In the genomic region with DNA sequence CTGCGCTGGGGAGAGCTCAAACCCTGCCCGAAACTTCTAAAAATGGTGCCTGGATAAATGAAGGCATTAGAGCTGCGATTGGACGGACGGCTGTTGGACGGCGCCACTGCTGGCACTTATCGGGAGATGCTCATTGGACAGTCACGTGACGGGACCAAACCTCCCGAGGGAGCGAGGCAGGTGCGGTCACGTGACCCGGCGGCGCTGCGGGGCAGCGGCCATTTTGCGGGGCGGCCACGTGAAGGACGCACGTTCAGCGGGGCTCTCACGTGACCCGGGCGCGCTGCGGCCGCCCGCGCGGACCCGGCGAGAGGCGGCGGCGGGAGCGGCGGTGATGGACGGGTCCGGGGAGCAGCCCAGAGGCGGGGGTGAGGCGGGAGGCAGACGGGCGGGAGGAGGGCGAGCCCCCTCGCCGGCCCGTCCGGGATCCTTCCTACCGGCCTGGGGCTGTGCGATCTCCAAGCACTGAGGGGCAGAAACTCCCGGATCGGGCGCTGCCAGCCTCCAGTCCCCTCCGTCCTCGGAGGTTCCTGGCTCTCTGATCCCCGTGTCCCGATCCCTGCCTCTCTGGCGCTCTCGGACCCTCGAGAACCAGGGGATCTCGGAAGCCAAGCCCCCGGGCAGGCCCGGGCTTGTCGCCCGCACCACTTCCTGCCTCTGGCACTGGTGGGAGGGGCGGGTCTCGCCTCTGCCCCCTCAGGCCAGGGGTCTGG, we compare ENCODE assay signal across 1 cellular context.
A peak's percentile ranks its signal among the peaks of the same experiment; 100 is the strongest.
TF ChIP-seq lines count a peak whose summit lies in the region.

A gene (plus strand): TSS at position 281 of the 713 bp plus-strand sequence. CDS start 54 bp downstream, at position 335.

TF ChIP-seq in HepG2, 621 proteins besides CTCF, POLR2A, EP300 and RAD21 (continued from another document and continues in another):
- TF ChIP-seq, protein P1, sequence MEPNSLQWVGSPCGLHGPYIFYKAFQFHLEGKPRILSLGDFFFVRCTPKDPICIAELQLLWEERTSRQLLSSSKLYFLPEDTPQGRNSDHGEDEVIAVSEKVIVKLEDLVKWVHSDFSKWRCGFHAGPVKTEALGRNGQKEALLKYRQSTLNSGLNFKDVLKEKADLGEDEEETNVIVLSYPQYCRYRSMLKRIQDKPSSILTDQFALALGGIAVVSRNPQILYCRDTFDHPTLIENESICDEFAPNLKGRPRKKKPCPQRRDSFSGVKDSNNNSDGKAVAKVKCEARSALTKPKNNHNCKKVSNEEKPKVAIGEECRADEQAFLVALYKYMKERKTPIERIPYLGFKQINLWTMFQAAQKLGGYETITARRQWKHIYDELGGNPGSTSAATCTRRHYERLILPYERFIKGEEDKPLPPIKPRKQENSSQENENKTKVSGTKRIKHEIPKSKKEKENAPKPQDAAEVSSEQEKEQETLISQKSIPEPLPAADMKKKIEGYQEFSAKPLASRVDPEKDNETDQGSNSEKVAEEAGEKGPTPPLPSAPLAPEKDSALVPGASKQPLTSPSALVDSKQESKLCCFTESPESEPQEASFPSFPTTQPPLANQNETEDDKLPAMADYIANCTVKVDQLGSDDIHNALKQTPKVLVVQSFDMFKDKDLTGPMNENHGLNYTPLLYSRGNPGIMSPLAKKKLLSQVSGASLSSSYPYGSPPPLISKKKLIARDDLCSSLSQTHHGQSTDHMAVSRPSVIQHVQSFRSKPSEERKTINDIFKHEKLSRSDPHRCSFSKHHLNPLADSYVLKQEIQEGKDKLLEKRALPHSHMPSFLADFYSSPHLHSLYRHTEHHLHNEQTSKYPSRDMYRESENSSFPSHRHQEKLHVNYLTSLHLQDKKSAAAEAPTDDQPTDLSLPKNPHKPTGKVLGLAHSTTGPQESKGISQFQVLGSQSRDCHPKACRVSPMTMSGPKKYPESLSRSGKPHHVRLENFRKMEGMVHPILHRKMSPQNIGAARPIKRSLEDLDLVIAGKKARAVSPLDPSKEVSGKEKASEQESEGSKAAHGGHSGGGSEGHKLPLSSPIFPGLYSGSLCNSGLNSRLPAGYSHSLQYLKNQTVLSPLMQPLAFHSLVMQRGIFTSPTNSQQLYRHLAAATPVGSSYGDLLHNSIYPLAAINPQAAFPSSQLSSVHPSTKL (CRISPR knock-in tag; IDR thresholded peaks at IDR 0.05) = peak; percentile 79
- no peak for TF ChIP-seq ARHGAP35 (CRISPR knock-in tag; IDR thresholded peaks at IDR 0.05; ENCODE audit: borderline replicate concordance)
- no peak for TF ChIP-seq MIER3 (CRISPR knock-in tag; IDR thresholded peaks at IDR 0.05; ENCODE audit: borderline replicate concordance)
- peak; percentile 75 for TF ChIP-seq POLR2G (IDR thresholded peaks at IDR 0.05; ENCODE audit: low read depth, low read length)
- TF ChIP-seq ZNF329 (CRISPR knock-in tag; IDR thresholded peaks at IDR 0.05; ENCODE audit: low read depth) = no peak
- 0 out of 2 replicates have a peak, but pooled peaks have one; percentile 55 for TF ChIP-seq ZNF234 (CRISPR knock-in tag; conservative IDR thresholded peaks at IDR 0.05)
- TF ChIP-seq ZKSCAN5 (CRISPR knock-in tag; IDR thresholded peaks at IDR 0.05) = no peak
- peak; percentile 96 for TF ChIP-seq SAP130 (CRISPR knock-in tag; IDR thresholded peaks at IDR 0.05; ENCODE audit: low read depth)
- TF ChIP-seq ZZZ3 (CRISPR knock-in tag; IDR thresholded peaks at IDR 0.05; ENCODE audit: borderline replicate concordance) = no peak
- no peak for TF ChIP-seq ZNF552 (CRISPR knock-in tag; IDR thresholded peaks at IDR 0.05; ENCODE audit: borderline replicate concordance)
- TF ChIP-seq, protein P2, sequence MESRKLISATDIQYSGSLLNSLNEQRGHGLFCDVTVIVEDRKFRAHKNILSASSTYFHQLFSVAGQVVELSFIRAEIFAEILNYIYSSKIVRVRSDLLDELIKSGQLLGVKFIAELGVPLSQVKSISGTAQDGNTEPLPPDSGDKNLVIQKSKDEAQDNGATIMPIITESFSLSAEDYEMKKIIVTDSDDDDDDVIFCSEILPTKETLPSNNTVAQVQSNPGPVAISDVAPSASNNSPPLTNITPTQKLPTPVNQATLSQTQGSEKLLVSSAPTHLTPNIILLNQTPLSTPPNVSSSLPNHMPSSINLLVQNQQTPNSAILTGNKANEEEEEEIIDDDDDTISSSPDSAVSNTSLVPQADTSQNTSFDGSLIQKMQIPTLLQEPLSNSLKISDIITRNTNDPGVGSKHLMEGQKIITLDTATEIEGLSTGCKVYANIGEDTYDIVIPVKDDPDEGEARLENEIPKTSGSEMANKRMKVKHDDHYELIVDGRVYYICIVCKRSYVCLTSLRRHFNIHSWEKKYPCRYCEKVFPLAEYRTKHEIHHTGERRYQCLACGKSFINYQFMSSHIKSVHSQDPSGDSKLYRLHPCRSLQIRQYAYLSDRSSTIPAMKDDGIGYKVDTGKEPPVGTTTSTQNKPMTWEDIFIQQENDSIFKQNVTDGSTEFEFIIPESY (CRISPR knock-in tag; IDR thresholded peaks at IDR 0.05) = peak; percentile 20; the same call in 1 of the 2 replicates
- TF ChIP-seq ZMYM2 (CRISPR knock-in tag; IDR thresholded peaks at IDR 0.05) = peak; percentile 18; the same call in 1 of the 2 replicates
- TF ChIP-seq, protein P3, sequence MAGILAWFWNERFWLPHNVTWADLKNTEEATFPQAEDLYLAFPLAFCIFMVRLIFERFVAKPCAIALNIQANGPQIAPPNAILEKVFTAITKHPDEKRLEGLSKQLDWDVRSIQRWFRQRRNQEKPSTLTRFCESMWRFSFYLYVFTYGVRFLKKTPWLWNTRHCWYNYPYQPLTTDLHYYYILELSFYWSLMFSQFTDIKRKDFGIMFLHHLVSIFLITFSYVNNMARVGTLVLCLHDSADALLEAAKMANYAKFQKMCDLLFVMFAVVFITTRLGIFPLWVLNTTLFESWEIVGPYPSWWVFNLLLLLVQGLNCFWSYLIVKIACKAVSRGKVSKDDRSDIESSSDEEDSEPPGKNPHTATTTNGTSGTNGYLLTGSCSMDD (CRISPR knock-in tag; IDR thresholded peaks at IDR 0.05) = no peak
- peak; percentile 31; the same call in 1 of the 2 replicates for TF ChIP-seq TOE1 (CRISPR knock-in tag; IDR thresholded peaks at IDR 0.05)
- TF ChIP-seq ATM (IDR thresholded peaks at IDR 0.05; ENCODE audit: borderline replicate concordance) = no peak
- TF ChIP-seq ZNF317 (CRISPR knock-in tag; IDR thresholded peaks at IDR 0.05) = peak; percentile 70
- no peak for TF ChIP-seq ZNF781 (CRISPR knock-in tag; IDR thresholded peaks at IDR 0.05; ENCODE audit: borderline replicate concordance, not compliant biosample characterization)
- TF ChIP-seq, protein P4, sequence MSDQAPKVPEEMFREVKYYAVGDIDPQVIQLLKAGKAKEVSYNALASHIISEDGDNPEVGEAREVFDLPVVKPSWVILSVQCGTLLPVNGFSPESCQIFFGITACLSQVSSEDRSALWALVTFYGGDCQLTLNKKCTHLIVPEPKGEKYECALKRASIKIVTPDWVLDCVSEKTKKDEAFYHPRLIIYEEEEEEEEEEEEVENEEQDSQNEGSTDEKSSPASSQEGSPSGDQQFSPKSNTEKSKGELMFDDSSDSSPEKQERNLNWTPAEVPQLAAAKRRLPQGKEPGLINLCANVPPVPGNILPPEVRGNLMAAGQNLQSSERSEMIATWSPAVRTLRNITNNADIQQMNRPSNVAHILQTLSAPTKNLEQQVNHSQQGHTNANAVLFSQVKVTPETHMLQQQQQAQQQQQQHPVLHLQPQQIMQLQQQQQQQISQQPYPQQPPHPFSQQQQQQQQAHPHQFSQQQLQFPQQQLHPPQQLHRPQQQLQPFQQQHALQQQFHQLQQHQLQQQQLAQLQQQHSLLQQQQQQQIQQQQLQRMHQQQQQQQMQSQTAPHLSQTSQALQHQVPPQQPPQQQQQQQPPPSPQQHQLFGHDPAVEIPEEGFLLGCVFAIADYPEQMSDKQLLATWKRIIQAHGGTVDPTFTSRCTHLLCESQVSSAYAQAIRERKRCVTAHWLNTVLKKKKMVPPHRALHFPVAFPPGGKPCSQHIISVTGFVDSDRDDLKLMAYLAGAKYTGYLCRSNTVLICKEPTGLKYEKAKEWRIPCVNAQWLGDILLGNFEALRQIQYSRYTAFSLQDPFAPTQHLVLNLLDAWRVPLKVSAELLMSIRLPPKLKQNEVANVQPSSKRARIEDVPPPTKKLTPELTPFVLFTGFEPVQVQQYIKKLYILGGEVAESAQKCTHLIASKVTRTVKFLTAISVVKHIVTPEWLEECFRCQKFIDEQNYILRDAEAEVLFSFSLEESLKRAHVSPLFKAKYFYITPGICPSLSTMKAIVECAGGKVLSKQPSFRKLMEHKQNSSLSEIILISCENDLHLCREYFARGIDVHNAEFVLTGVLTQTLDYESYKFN (CRISPR knock-in tag; conservative IDR thresholded peaks at IDR 0.05) = peak; percentile 53
- no peak for TF ChIP-seq GATA4 (IDR thresholded peaks at IDR 0.05; ENCODE audit: borderline replicate concordance, low read depth)
- TF ChIP-seq ZNF468 (CRISPR knock-in tag; IDR thresholded peaks at IDR 0.05) = no peak
- TF ChIP-seq ZNF10 (CRISPR knock-in tag; IDR thresholded peaks at IDR 0.05; ENCODE audit: borderline replicate concordance, low read depth) = no peak
- no peak; the same call in 1 of the 2 replicates for TF ChIP-seq ISX (CRISPR knock-in tag; conservative IDR thresholded peaks at IDR 0.05)
- TF ChIP-seq, protein P5, sequence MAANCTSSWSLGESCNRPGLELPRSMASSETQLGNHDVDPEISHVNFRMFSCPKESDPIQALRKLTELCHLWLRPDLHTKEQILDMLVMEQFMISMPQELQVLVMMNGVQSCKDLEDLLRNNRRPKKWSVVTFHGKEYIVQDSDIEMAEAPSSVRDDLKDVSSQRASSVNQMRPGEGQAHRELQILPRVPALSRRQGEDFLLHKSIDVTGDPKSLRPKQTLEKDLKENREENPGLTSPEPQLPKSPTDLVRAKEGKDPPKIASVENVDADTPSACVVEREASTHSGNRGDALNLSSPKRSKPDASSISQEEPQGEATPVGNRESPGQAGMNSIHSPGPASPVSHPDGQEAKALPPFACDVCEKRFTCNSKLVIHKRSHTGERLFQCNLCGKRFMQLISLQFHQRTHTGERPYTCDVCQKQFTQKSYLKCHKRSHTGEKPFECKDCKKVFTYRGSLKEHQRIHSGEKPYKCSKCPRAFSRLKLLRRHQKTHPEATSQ (CRISPR knock-in tag; IDR thresholded peaks at IDR 0.05; ENCODE audit: borderline replicate concordance) = no peak; the same call in 1 of the 2 replicates
- TF ChIP-seq, protein P6, sequence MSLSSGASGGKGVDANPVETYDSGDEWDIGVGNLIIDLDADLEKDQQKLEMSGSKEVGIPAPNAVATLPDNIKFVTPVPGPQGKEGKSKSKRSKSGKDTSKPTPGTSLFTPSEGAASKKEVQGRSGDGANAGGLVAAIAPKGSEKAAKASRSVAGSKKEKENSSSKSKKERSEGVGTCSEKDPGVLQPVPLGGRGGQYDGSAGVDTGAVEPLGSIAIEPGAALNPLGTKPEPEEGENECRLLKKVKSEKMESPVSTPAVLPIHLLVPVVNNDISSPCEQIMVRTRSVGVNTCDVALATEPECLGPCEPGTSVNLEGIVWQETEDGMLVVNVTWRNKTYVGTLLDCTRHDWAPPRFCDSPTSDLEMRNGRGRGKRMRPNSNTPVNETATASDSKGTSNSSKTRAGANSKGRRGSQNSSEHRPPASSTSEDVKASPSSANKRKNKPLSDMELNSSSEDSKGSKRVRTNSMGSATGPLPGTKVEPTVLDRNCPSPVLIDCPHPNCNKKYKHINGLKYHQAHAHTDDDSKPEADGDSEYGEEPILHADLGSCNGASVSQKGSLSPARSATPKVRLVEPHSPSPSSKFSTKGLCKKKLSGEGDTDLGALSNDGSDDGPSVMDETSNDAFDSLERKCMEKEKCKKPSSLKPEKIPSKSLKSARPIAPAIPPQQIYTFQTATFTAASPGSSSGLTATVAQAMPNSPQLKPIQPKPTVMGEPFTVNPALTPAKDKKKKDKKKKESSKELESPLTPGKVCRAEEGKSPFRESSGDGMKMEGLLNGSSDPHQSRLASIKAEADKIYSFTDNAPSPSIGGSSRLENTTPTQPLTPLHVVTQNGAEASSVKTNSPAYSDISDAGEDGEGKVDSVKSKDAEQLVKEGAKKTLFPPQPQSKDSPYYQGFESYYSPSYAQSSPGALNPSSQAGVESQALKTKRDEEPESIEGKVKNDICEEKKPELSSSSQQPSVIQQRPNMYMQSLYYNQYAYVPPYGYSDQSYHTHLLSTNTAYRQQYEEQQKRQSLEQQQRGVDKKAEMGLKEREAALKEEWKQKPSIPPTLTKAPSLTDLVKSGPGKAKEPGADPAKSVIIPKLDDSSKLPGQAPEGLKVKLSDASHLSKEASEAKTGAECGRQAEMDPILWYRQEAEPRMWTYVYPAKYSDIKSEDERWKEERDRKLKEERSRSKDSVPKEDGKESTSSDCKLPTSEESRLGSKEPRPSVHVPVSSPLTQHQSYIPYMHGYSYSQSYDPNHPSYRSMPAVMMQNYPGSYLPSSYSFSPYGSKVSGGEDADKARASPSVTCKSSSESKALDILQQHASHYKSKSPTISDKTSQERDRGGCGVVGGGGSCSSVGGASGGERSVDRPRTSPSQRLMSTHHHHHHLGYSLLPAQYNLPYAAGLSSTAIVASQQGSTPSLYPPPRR (CRISPR knock-in tag; IDR thresholded peaks at IDR 0.05; ENCODE audit: borderline replicate concordance) = peak; percentile 24; the same call in 1 of the 2 replicates
- TF ChIP-seq NAIF1 (CRISPR knock-in tag; IDR thresholded peaks at IDR 0.05; ENCODE audit: borderline replicate concordance) = no peak
- no peak for TF ChIP-seq ONECUT2 (CRISPR knock-in tag; IDR thresholded peaks at IDR 0.05)
- TF ChIP-seq, protein P7, sequence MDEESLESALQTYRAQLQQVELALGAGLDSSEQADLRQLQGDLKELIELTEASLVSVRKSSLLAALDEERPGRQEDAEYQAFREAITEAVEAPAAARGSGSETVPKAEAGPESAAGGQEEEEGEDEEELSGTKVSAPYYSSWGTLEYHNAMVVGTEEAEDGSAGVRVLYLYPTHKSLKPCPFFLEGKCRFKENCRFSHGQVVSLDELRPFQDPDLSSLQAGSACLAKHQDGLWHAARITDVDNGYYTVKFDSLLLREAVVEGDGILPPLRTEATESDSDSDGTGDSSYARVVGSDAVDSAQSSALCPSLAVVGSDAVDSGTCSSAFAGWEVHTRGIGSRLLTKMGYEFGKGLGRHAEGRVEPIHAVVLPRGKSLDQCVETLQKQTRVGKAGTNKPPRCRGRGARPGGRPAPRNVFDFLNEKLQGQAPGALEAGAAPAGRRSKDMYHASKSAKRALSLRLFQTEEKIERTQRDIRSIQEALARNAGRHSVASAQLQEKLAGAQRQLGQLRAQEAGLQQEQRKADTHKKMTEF (CRISPR knock-in tag; IDR thresholded peaks at IDR 0.05) = peak; percentile 66; the same call in 1 of the 2 replicates
- TF ChIP-seq KMT2B (CRISPR knock-in tag; IDR thresholded peaks at IDR 0.05) = no peak
- TF ChIP-seq, protein P8, sequence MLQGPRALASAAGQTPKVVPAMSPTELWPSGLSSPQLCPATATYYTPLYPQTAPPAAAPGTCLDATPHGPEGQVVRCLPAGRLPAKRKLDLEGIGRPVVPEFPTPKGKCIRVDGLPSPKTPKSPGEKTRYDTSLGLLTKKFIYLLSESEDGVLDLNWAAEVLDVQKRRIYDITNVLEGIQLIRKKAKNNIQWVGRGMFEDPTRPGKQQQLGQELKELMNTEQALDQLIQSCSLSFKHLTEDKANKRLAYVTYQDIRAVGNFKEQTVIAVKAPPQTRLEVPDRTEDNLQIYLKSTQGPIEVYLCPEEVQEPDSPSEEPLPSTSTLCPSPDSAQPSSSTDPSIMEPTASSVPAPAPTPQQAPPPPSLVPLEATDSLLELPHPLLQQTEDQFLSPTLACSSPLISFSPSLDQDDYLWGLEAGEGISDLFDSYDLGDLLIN (CRISPR knock-in tag; IDR thresholded peaks at IDR 0.05; ENCODE audit: borderline replicate concordance) = 0 out of 2 replicates have a peak, but pooled peaks have one; percentile 49
- peak; percentile 52; the same call in 1 of the 2 replicates for TF ChIP-seq ZBTB38 (CRISPR knock-in tag; IDR thresholded peaks at IDR 0.05)
- no peak for TF ChIP-seq TSC22D2 (CRISPR knock-in tag; IDR thresholded peaks at IDR 0.05; ENCODE audit: borderline replicate concordance)
- no peak for TF ChIP-seq GLI4 (CRISPR knock-in tag; IDR thresholded peaks at IDR 0.05; ENCODE audit: borderline replicate concordance)
- no peak for TF ChIP-seq ZNF460 (CRISPR knock-in tag; IDR thresholded peaks at IDR 0.05; ENCODE audit: borderline replicate concordance)
- 0 out of 2 replicates have a peak, but pooled peaks have one; percentile 30 for TF ChIP-seq JUND (CRISPR knock-in tag; IDR thresholded peaks at IDR 0.05)
- TF ChIP-seq TAF1 (CRISPR knock-in tag; IDR thresholded peaks at IDR 0.05) = peak; percentile 83
